ENCODE assay signal across 18 cellular contexts in the genomic region with DNA sequence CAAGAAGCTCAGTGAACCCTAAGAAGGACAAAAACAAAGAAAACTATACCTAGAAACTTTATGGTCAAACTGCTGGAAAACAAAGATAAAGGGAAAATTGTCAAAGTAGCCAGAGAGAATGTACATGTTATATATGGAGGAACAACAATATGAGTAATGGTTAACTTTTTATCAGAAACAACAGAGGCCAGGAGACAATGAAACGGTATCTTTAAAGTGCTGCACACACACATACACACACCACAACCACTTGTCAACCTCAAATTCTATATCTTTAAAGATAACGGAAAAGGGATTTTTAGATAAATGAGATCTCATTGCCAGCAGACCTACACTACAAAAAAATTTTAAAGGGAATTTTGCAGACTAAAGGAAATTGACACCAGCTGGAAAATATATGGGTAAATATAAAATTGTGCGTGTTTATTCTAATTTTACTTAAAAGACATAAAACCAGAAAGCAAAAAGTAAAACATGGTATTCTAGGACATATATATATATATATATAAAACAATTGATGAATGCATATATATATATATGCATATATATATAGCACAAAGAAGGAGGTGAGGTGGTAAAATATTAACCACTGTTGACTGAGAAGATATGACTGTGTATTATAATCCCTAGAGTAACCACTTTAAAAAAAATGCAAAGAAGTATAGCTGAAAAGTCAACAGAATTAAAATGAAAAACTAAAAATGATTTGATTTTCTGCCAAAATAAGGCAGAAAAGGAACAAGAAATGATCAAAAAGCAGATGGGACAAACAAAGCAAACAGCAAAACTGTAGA.
"Had no signal": no experiment of that assay in that cellular context is flagged by ENCODE, and none has a peak within 500 bp of the region (broad histone marks: within the 10 kb centered on the region; RNA-seq: fewer than 3 reads in every experiment).

No MANE protein-coding gene starts in this region.

- H2AFZ ChIP-seq: hepatocyte had no signal

- H3K36me3 ChIP-seq: adrenal gland, left ventricle myocardium inferior, transverse colon had no signal

- H3K27ac ChIP-seq: adrenal gland, hepatocyte, left ventricle myocardium inferior, transverse colon had no signal

- DNase-seq: activated B cell treated with CpG ODN at 0.5 μM for 24 hours; activated CD4-positive, alpha-beta T cell treated with anti-CD3 and anti-CD28 coated beads for 48 hours; activated CD8-positive, alpha-beta T cell treated with anti-CD3 and anti-CD28 coated beads for 36 hours; activated effector memory CD4-positive, alpha-beta T cell treated with anti-CD3 and anti-CD28 coated beads, Interleukin-2, amount 50 U/mL, for 16 hours; activated T-cell treated with anti-CD3 and anti-CD28 coated beads, Interleukin-2, amount 50 U/mL, for 4 hours; adrenal gland; kidney; left ventricle myocardium inferior; mucosa of descending colon; naive thymus-derived CD8-positive, alpha-beta T cell; stimulated activated CD4-positive, alpha-beta T cell treated with anti-CD3 and anti-CD28 coated beads, Interleukin-15, amount 100 ng/mL, for 24 hours; stimulated activated CD4-positive, alpha-beta T cell treated with anti-CD3 and anti-CD28 coated beads, Interleukin-4, amount 100 ng/mL, for 1 hour; stimulated activated naive B cell treated with anti-CD40 and anti-IgM and Interleukin-4, amounts not matched to agents 10 μg/mL and 1 μg/mL and 100 μg/mL, for 72 hours; transverse colon had no signal

- H3K9me3 ChIP-seq: adrenal gland, left ventricle myocardium inferior, mucosa of descending colon, transverse colon had no signal

- ATAC-seq: activated CD8-positive, alpha-beta T cell treated with anti-CD3 and anti-CD28 coated beads for 36 hours; activated T-cell treated with anti-CD3 and anti-CD28 coated beads, Interleukin-2, amount 50 U/mL, for 4 hours; esophagus mucosa; mucosa of descending colon; naive thymus-derived CD8-positive, alpha-beta T cell; stimulated activated naive B cell treated with anti-CD40 and anti-IgM and Interleukin-4, amounts not matched to agents 10 μg/mL and 1 μg/mL and 100 μg/mL, for 72 hours had no signal

- H3K4me1 ChIP-seq: left ventricle myocardium inferior had no signal

- H3K79me2 ChIP-seq: hepatocyte had no signal

- FAIRE-seq: colon, endometrium, kidney had no signal

- H3K4me2 ChIP-seq: hepatocyte had no signal

- H3K27me3 ChIP-seq: adrenal gland, hepatocyte, transverse colon had no signal

- H3K4me3 ChIP-seq: adrenal gland, hepatocyte, left ventricle myocardium inferior, mucosa of descending colon, transverse colon had no signal
